In the genomic region with DNA sequence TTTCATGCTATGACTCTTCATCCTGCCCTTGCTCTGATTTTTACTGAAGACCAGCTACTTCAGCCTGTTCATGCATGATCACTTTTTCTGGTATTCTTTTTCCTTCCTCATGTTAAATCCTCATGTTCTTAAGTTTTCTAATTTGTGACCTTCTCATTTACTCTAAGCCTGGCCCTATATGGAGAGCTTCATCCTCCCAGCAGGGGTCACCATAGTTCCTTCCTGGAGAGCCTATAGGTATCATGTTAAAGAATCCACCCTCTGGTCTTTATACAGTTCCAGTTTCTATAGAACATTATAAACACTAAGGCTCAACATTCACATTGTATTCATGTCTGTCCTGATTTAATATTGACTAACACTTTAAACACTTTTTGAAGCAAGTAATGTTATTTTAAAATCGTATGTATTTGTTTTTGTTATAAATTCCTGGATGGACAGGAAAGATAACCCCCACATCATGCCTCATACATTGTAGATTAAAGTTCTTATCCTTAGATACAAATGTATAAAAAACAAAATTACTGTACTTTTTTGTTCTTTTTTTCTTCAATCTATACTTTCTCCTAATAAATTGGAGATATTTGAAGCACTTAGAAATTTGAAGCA, we compare ENCODE assay signal across 1 cellular context.
TF ChIP-seq lines count a peak whose summit lies in the region.

No MANE protein-coding gene starts in this region.

TF ChIP-seq in K562, 482 proteins besides CTCF, POLR2A, EP300 and RAD21:
- TF ChIP-seq SMC3 (conservative IDR thresholded peaks at IDR 0.05; ENCODE audit: insufficient read depth, low read depth, low read length): peak; percentile 69
- TF ChIP-seq ARID2 (IDR thresholded peaks at IDR 0.05): 0 out of 2 replicates have a peak, but pooled peaks have one; percentile 32
- TF ChIP-seq TEAD2 (tag; IDR thresholded peaks at IDR 0.05): no peak
- TF ChIP-seq, protein P1, sequence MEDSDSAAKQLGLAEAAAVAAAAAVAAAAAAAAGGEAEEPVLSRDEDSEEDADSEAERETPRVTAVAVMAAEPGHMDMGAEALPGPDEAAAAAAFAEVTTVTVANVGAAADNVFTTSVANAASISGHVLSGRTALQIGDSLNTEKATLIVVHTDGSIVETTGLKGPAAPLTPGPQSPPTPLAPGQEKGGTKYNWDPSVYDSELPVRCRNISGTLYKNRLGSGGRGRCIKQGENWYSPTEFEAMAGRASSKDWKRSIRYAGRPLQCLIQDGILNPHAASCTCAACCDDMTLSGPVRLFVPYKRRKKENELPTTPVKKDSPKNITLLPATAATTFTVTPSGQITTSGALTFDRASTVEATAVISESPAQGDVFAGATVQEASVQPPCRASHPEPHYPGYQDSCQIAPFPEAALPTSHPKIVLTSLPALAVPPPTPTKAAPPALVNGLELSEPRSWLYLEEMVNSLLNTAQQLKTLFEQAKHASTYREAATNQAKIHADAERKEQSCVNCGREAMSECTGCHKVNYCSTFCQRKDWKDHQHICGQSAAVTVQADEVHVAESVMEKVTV (CRISPR knock-in tag; IDR thresholded peaks at IDR 0.05): peak; percentile 36
- TF ChIP-seq ZBTB1 (CRISPR knock-in tag; IDR thresholded peaks at IDR 0.05; ENCODE audit: borderline replicate concordance, low read depth): no peak
